ENCODE assay signal across 1 cellular context in genomic region chr11:7494086-7494775, GRCh38.
TF ChIP-seq lines count a peak whose summit lies in the region.

No MANE protein-coding gene starts in this region.

TF ChIP-seq in HepG2, 621 proteins besides CTCF, POLR2A, EP300 and RAD21 (continued from another document and continues in another):
- no peak for TF ChIP-seq ATF3 (CRISPR knock-in tag; IDR thresholded peaks at IDR 0.05)
- TF ChIP-seq SALL1 (CRISPR knock-in tag; IDR thresholded peaks at IDR 0.05): peak; percentile 72
- no peak for TF ChIP-seq SIX1 (CRISPR knock-in tag; IDR thresholded peaks at IDR 0.05; ENCODE audit: borderline replicate concordance)
- no peak for TF ChIP-seq FIP1L1 (IDR thresholded peaks at IDR 0.05; ENCODE audit: borderline replicate concordance, insufficient read depth, low read depth, low read length)
- TF ChIP-seq PPARG (CRISPR knock-in tag; conservative IDR thresholded peaks at IDR 0.05): peak; percentile 64; the same call in 1 of the 2 replicates
- no peak for TF ChIP-seq ZNF333 (CRISPR knock-in tag; IDR thresholded peaks at IDR 0.05; ENCODE audit: borderline replicate concordance)
- TF ChIP-seq ZNF331 (CRISPR knock-in tag; IDR thresholded peaks at IDR 0.05): 0 out of 2 replicates have a peak, but pooled peaks have one; percentile 29
- peak; percentile 77 for TF ChIP-seq ZNF629 (CRISPR knock-in tag; conservative IDR thresholded peaks at IDR 0.05)
- TF ChIP-seq ATF2 (CRISPR knock-in tag; IDR thresholded peaks at IDR 0.05): no peak
- TF ChIP-seq ZMYM2 (CRISPR knock-in tag; IDR thresholded peaks at IDR 0.05): 0 out of 2 replicates have a peak, but pooled peaks have one; percentile 44
- TF ChIP-seq ZBTB14 (CRISPR knock-in tag; IDR thresholded peaks at IDR 0.05): no peak
- peak; percentile 44; the same call in 1 of the 2 replicates for TF ChIP-seq BCL6 (CRISPR knock-in tag; IDR thresholded peaks at IDR 0.05)
- TF ChIP-seq GLI4 (CRISPR knock-in tag; IDR thresholded peaks at IDR 0.05; ENCODE audit: borderline replicate concordance): no peak
- TF ChIP-seq ZFP90 (CRISPR knock-in tag; IDR thresholded peaks at IDR 0.05; ENCODE audit: borderline replicate concordance): no peak
- TF ChIP-seq NR2F6 (IDR thresholded peaks at IDR 0.05): no peak
- 0 out of 2 replicates have a peak, but pooled peaks have one; percentile 39 for TF ChIP-seq NR2F6 (CRISPR knock-in tag; IDR thresholded peaks at IDR 0.05)
- TF ChIP-seq ELF1 (CRISPR knock-in tag; IDR thresholded peaks at IDR 0.05): no peak
- peak; percentile 50; the same call in 1 of the 2 replicates for TF ChIP-seq SKIL (CRISPR knock-in tag; IDR thresholded peaks at IDR 0.05; ENCODE audit: borderline replicate concordance)
- TF ChIP-seq ZNF512B (CRISPR knock-in tag; IDR thresholded peaks at IDR 0.05; ENCODE audit: borderline replicate concordance): no peak
- no peak for TF ChIP-seq MAX (IDR thresholded peaks at IDR 0.05)
- TF ChIP-seq CENPT (CRISPR knock-in tag; IDR thresholded peaks at IDR 0.05; ENCODE audit: low read depth): no peak
- no peak for TF ChIP-seq MYNN (CRISPR knock-in tag; IDR thresholded peaks at IDR 0.05; ENCODE audit: low read depth)
- TF ChIP-seq SMARCE1 (IDR thresholded peaks at IDR 0.05; ENCODE audit: borderline replicate concordance): no peak
- no peak for TF ChIP-seq FOXP4 (CRISPR knock-in tag; IDR thresholded peaks at IDR 0.05)
- TF ChIP-seq PHB2 (IDR thresholded peaks at IDR 0.05; ENCODE audit: partially characterized antibody): no peak
- no peak for TF ChIP-seq NR0B2 (CRISPR knock-in tag; IDR thresholded peaks at IDR 0.05)
- TF ChIP-seq HOXA5 (CRISPR knock-in tag; IDR thresholded peaks at IDR 0.05): no peak
- no peak for TF ChIP-seq HNRNPK (IDR thresholded peaks at IDR 0.05; ENCODE audit: low read depth, low read length, poor library complexity, severe bottlenecking)
- TF ChIP-seq ZBTB43 (CRISPR knock-in tag; conservative IDR thresholded peaks at IDR 0.05): no peak
- TF ChIP-seq MTF2 (CRISPR knock-in tag; IDR thresholded peaks at IDR 0.05; ENCODE audit: borderline replicate concordance): no peak
- no peak for TF ChIP-seq TRAFD1 (CRISPR knock-in tag; IDR thresholded peaks at IDR 0.05; ENCODE audit: borderline replicate concordance)
- no peak for TF ChIP-seq JDP2 (CRISPR knock-in tag; IDR thresholded peaks at IDR 0.05; ENCODE audit: borderline replicate concordance)
- no peak for TF ChIP-seq ZNF83 (CRISPR knock-in tag; IDR thresholded peaks at IDR 0.05; ENCODE audit: borderline replicate concordance)
- TF ChIP-seq THAP8 (CRISPR knock-in tag; IDR thresholded peaks at IDR 0.05; ENCODE audit: borderline replicate concordance): no peak
- no peak for TF ChIP-seq SP4 (CRISPR knock-in tag; IDR thresholded peaks at IDR 0.05)
- TF ChIP-seq ZFP36 (IDR thresholded peaks at IDR 0.05; ENCODE audit: borderline replicate concordance, low read depth, low read length, partially characterized antibody): no peak
- TF ChIP-seq POGZ (CRISPR knock-in tag; IDR thresholded peaks at IDR 0.05): peak; percentile 29; the same call in 1 of the 2 replicates
- no peak for TF ChIP-seq TERF1 (CRISPR knock-in tag; IDR thresholded peaks at IDR 0.05)
- TF ChIP-seq TCF7L2 (IDR thresholded peaks at IDR 0.05; ENCODE audit: low read depth, low read length): no peak
- TF ChIP-seq ZNF782 (CRISPR knock-in tag; IDR thresholded peaks at IDR 0.05; ENCODE audit: borderline replicate concordance): no peak
- no peak for TF ChIP-seq ZNF460 (CRISPR knock-in tag; IDR thresholded peaks at IDR 0.05; ENCODE audit: borderline replicate concordance)
- TF ChIP-seq ZFP37 (CRISPR knock-in tag; IDR thresholded peaks at IDR 0.05; ENCODE audit: borderline replicate concordance): no peak
- no peak for TF ChIP-seq CBX2 (IDR thresholded peaks at IDR 0.05; ENCODE audit: low read depth, low read length)
- TF ChIP-seq CBX2 (CRISPR knock-in tag; IDR thresholded peaks at IDR 0.05; ENCODE audit: low read depth): no peak
- no peak for TF ChIP-seq KDM2A (CRISPR knock-in tag; IDR thresholded peaks at IDR 0.05; ENCODE audit: borderline replicate concordance, low read depth)
- TF ChIP-seq ZNF101 (CRISPR knock-in tag; IDR thresholded peaks at IDR 0.05; ENCODE audit: borderline replicate concordance, low read depth): no peak
- TF ChIP-seq ZNF691 (CRISPR knock-in tag; IDR thresholded peaks at IDR 0.05; ENCODE audit: borderline replicate concordance, low read depth): no peak
- no peak for TF ChIP-seq ONECUT2 (CRISPR knock-in tag; IDR thresholded peaks at IDR 0.05)
- TF ChIP-seq SOX6 (IDR thresholded peaks at IDR 0.05): no peak
- TF ChIP-seq SOX6 (CRISPR knock-in tag; IDR thresholded peaks at IDR 0.05): peak; percentile 89
- TF ChIP-seq MAF1 (CRISPR knock-in tag; IDR thresholded peaks at IDR 0.05; ENCODE audit: borderline replicate concordance): no peak
- TF ChIP-seq SOX13 (IDR thresholded peaks at IDR 0.05): no peak
- peak in 1 of 2 experiments; percentile 74; a peak in 2 of 4 replicates for TF ChIP-seq SOX13 (CRISPR knock-in tag; conservative IDR thresholded peaks at IDR 0.05 in 1 of 2, IDR thresholded peaks at IDR 0.05 in 1 of 2)
